In the genomic region with DNA sequence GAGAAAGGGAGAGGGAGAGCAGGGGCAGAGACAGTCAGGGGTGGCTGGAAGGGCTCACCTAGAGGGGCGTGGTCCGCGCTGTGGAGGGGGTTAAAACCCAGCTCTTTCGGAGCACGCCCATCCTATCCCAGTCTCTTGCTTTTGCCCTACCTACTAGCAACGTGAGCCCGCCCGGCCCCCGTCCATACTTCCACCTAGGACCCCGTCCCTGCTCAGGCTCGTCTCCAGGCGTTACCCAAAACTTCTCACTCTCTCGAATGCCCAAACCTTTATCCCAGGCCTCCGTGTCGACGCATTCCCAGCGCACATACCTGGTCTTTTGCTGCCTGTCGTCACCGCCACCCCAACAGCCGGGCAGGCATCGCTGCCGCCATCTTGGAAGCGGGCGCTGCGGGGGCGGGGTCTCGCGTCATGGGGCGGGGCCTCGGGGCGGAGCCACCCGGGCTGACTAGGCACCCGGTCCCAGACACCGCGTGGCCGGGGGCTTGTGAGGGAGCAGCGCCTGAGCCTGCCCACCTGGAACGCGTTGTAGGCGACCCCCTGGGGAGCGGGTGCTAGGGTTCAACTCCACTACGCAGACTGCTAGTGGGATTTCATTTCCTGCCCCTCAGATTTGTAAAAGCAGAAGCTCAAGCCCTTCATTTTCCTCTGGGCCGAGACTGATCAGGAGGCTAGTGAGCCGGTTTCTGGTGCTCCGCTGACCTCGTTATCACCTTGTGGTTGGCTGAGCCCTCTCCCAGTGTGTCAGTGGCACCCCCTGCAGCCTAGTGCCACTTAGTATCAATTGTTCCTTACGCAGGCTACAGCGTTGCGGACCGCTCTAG, we compare ENCODE assay signal across 8 cellular contexts. TPM values are rescaled to one million over a fixed set of nuclear protein-coding genes. Genes with fewer than 3 reads are reported as not detected.
DNase-seq lines count a peak whose midpoint lies in the region; ATAC-seq, FAIRE-seq and TF ChIP-seq lines count a peak whose summit lies in the region.

A gene (minus strand): TSS at position 396 of the 824 bp plus-strand sequence. CDS start 1,447 bp downstream, outside the sequence.

- H3K36me3 ChIP-seq in ascending aorta (peaks cover 19 to 29% of the 10 kb centered on the region in 2 donors), uterus (no peaks in the 10 kb centered on the region)

- H3K9me3 ChIP-seq in ascending aorta, result no peaks in the 10 kb centered on the region
- no peaks in the 10 kb centered on the region for H3K9me3 ChIP-seq in right cardiac atrium (ENCODE audit: control insufficient read depth, low read length)
- no peaks in the 10 kb centered on the region for H3K9me3 ChIP-seq in uterus

- H3K27me3 ChIP-seq in ascending aorta (no peaks in the 10 kb centered on the region), right cardiac atrium (ENCODE audit: control insufficient read depth, insufficient read depth) (no peaks in the 10 kb centered on the region), uterus (no peaks in the 10 kb centered on the region)

- peak; percentile 89 for DNase-seq in GM18507 (ENCODE audit: extremely low spot score, insufficient read length, low read depth)
- peak; percentile 44 for DNase-seq in NCI-H2029 treated with DMSO at 0.1 percent for 48 hours (lab: John Stamatoyannopoulos, UW)
- DNase-seq in T-helper 9 cell, result peak; percentile 97
- peak in 1 of 2 donors; percentile 94 for DNase-seq in ascending aorta (ENCODE audit: low spot score in 2 of 2)
- DNase-seq in right cardiac atrium, result peak; percentile 90 to 97 (median 96)
- peak; percentile 85 for DNase-seq in putamen (ENCODE audit: low spot score)
- DNase-seq in uterus, result peak; percentile 88 to 93

- H3K4me3 ChIP-seq in ascending aorta, result peak within 1 kb of the TSS; percentile 79 to 93
- H3K4me3 ChIP-seq in right cardiac atrium (ENCODE audit: low read length), result peak within 1 kb of the TSS; percentile 54
- H3K4me3 ChIP-seq in uterus, result peak within 1 kb of the TSS; percentile 64 to 89

- ATAC-seq in HG02943 (IDR thresholded peaks at IDR 0.05; ENCODE audit: low read depth, unreplicated experiment) (peak; percentile 67), right cardiac atrium (peak; percentile 96)

- H3K27ac ChIP-seq in ascending aorta (peak within 1 kb of the TSS; percentile 87 to 96), right cardiac atrium (ENCODE audit: low read length) (peak within 1 kb of the TSS; percentile 61), uterus (peak within 1 kb of the TSS; percentile 89 to 92)

- peak; percentile 51 to 73 for TF ChIP-seq POLR2A in uterus (IDR thresholded peaks at IDR 0.05)

- H3K4me1 ChIP-seq in ascending aorta (peaks cover 0 to 19% of the 10 kb centered on the region in 2 donors), right cardiac atrium (ENCODE audit: control insufficient read depth, insufficient read depth, low read length) (peaks cover 3% of the 10 kb centered on the region), uterus (peaks cover 0 to 17% of the 10 kb centered on the region in 2 donors)

- intact Hi-C loops in ascending aorta (cut with DNase I), result loop anchor here (1.0 kb wide), 4 partner anchors 11 to 25 kb away; a partner anchor contains a TSS
- intact Hi-C loops in right cardiac atrium (cut with DNase I), result no loop called here
- intact Hi-C loops in uterus (cut with DNase I; ENCODE audit: low total_unique reads), result no loop called here

- 4% methylated on average over 50 of the region's 50 CpGs for WGBS in right cardiac atrium

- TF ChIP-seq CTCF in ascending aorta (IDR thresholded peaks at IDR 0.05) (no peak), uterus (IDR thresholded peaks at IDR 0.05) (peak in 1 of 4 experiments; percentile 2)

- peak; percentile 72 for FAIRE-seq in GM18507 (lab: Jason Lieb, UNC)

RNA-seq across cellular contexts. Expression of the gene that starts here (rescaled TPM):
- total RNA-seq in ascending aorta (26.9 TPM), right cardiac atrium (10 to 100 TPM; 16.0 to 21.0 (median 19.7) TPM), uterus (10 to 100 TPM in 3 of 4 donors, 1 to 10 TPM in 1; 1.0 to 23.9 (median 19.9) TPM)
- polyA plus RNA-seq in right cardiac atrium, result 17.5 TPM
